In genomic region chr12:113838896-113839295, GRCh38 we compare ENCODE assay signal across 23 cellular contexts.
DNase-seq lines count a peak whose midpoint lies in the region; ATAC-seq and TF ChIP-seq lines count a peak whose summit lies in the region.
"Had no signal": no experiment of that assay in that cellular context is flagged by ENCODE, and none has a peak within 500 bp of the region (broad histone marks: within the 10 kb centered on the region; RNA-seq: fewer than 3 reads in every experiment).

No MANE protein-coding gene starts in this region.

- no peak for ATAC-seq in stimulated activated effector memory CD8-positive, alpha-beta T cell treated with anti-CD3 and anti-CD28 coated beads, Interleukin-12 subunit alpha, Interleukin-12 subunit beta, amount 100 ng/mL, for 72 hours
- no peak for ATAC-seq in gastrocnemius medialis
- ATAC-seq: HCT116, SK-N-SH treated with all-trans-retinoic acid at 6 μM for 48 hours had no signal

- H3K27ac ChIP-seq in suprapubic skin (no peak overlapping the region), gastrocnemius medialis (no peak overlapping the region)
- H3K27ac ChIP-seq: A549, GM23248, PC-9 had no signal

- no peaks in the 10 kb centered on the region for H3K9me3 Mint-ChIP-seq in activated naive CD8-positive, alpha-beta T cell (ENCODE audit: low read depth)
- H3K9me3 Mint-ChIP-seq in activated naive CD8-positive, alpha-beta T cell treated with anti-CD3 and anti-CD28 coated beads for 36 hours = no peaks in the 10 kb centered on the region
- H3K9me3 Mint-ChIP-seq in stimulated activated effector memory CD8-positive, alpha-beta T cell treated with anti-CD3 and anti-CD28 coated beads, Interleukin-12 subunit alpha, Interleukin-12 subunit beta, amount 100 ng/mL, for 72 hours = no peaks in the 10 kb centered on the region
- H3K9me3 Mint-ChIP-seq: CD4-positive, alpha-beta T cell; IgD-negative memory B cell had no signal

- peaks cover 11% of the 10 kb centered on the region for H3K36me3 Mint-ChIP-seq in activated naive CD8-positive, alpha-beta T cell
- peaks cover 9% of the 10 kb centered on the region for H3K36me3 Mint-ChIP-seq in activated naive CD8-positive, alpha-beta T cell treated with anti-CD3 and anti-CD28 coated beads for 36 hours
- peaks cover 22% of the 10 kb centered on the region for H3K36me3 Mint-ChIP-seq in stimulated activated effector memory CD8-positive, alpha-beta T cell treated with anti-CD3 and anti-CD28 coated beads, Interleukin-12 subunit alpha, Interleukin-12 subunit beta, amount 100 ng/mL, for 72 hours

- H3K4me1 Mint-ChIP-seq in activated naive CD8-positive, alpha-beta T cell (ENCODE audit: low read depth) = peaks cover 16% of the 10 kb centered on the region
- H3K4me1 Mint-ChIP-seq in activated naive CD8-positive, alpha-beta T cell treated with anti-CD3 and anti-CD28 coated beads for 36 hours = peaks cover 9% of the 10 kb centered on the region
- H3K4me1 Mint-ChIP-seq in stimulated activated effector memory CD8-positive, alpha-beta T cell treated with anti-CD3 and anti-CD28 coated beads, Interleukin-12 subunit alpha, Interleukin-12 subunit beta, amount 100 ng/mL, for 72 hours = peaks cover 4% of the 10 kb centered on the region

- 92% methylated on average over 6 of the region's 7 CpGs for WGBS in suprapubic skin

- TF ChIP-seq CTCF in suprapubic skin (IDR thresholded peaks at IDR 0.05) (no peak), gastrocnemius medialis (IDR thresholded peaks at IDR 0.05 in 4 of 5, conservative IDR thresholded peaks at IDR 0.05 in 1 of 5) (no peak)

- intact Hi-C loops in gastrocnemius medialis (cut with DNase I; ENCODE audit: low total_unique reads) = no loop called here

- H3K4me3 Mint-ChIP-seq in activated naive CD8-positive, alpha-beta T cell = no peak overlapping the region
- H3K4me3 Mint-ChIP-seq in activated naive CD8-positive, alpha-beta T cell treated with anti-CD3 and anti-CD28 coated beads for 36 hours = no peak overlapping the region
- H3K4me3 Mint-ChIP-seq in stimulated activated effector memory CD8-positive, alpha-beta T cell treated with anti-CD3 and anti-CD28 coated beads, Interleukin-12 subunit alpha, Interleukin-12 subunit beta, amount 100 ng/mL, for 72 hours = no peak overlapping the region
- H3K4me3 Mint-ChIP-seq: CD4-positive, alpha-beta T cell; IgD-negative memory B cell had no signal

- H3K27ac Mint-ChIP-seq in activated naive CD8-positive, alpha-beta T cell = peak overlapping the region; percentile 28
- no peak overlapping the region for H3K27ac Mint-ChIP-seq in activated naive CD8-positive, alpha-beta T cell treated with anti-CD3 and anti-CD28 coated beads for 36 hours
- H3K27ac Mint-ChIP-seq in stimulated activated effector memory CD8-positive, alpha-beta T cell treated with anti-CD3 and anti-CD28 coated beads, Interleukin-12 subunit alpha, Interleukin-12 subunit beta, amount 100 ng/mL, for 72 hours = peak overlapping the region; percentile 56
- H3K27ac Mint-ChIP-seq: CD4-positive, alpha-beta T cell; IgD-negative memory B cell had no signal

- H3K4me1 ChIP-seq in suprapubic skin (no peaks in the 10 kb centered on the region), gastrocnemius medialis (no peaks in the 10 kb centered on the region)
- H3K4me1 ChIP-seq: A549 had no signal

- H3K36me3 ChIP-seq in suprapubic skin (peaks cover 24% of the 10 kb centered on the region), gastrocnemius medialis (no peaks in the 10 kb centered on the region)

- TF ChIP-seq POLR2A in suprapubic skin (IDR thresholded peaks at IDR 0.05) (no peak), gastrocnemius medialis (IDR thresholded peaks at IDR 0.05) (no peak)

- in situ Hi-C loops in gastrocnemius medialis (cut with MboI; ENCODE audit: low sequenced_read_pairs in 4 of 4) = no loop called here

- no peaks in the 10 kb centered on the region for H3K9me3 ChIP-seq in suprapubic skin
- no peaks in the 10 kb centered on the region for H3K9me3 ChIP-seq in gastrocnemius medialis
- H3K9me3 ChIP-seq: A549, BE2C had no signal

- TF ChIP-seq EP300 in suprapubic skin (IDR thresholded peaks at IDR 0.05) = no peak

- no peaks in the 10 kb centered on the region for H3K27me3 ChIP-seq in suprapubic skin
- no peaks in the 10 kb centered on the region for H3K27me3 ChIP-seq in gastrocnemius medialis
- H3K27me3 ChIP-seq: BE2C had no signal

- H3K4me3 ChIP-seq in Jurkat, Clone E6-1 (ENCODE audit: low read length) = no peak overlapping the region
- H3K4me3 ChIP-seq in suprapubic skin (no peak overlapping the region), gastrocnemius medialis (no peak overlapping the region)
- H3K4me3 ChIP-seq: A549, GM23248, PC-9 had no signal

- no peaks in the 10 kb centered on the region for H3K27me3 Mint-ChIP-seq in activated naive CD8-positive, alpha-beta T cell
- no peaks in the 10 kb centered on the region for H3K27me3 Mint-ChIP-seq in activated naive CD8-positive, alpha-beta T cell treated with anti-CD3 and anti-CD28 coated beads for 36 hours
- H3K27me3 Mint-ChIP-seq: CD4-positive, alpha-beta T cell; IgD-negative memory B cell had no signal

- no peak for DNase-seq in activated naive CD8-positive, alpha-beta T cell treated with anti-CD3 and anti-CD28 coated beads for 36 hours
- peak; percentile 35 for DNase-seq in Jurkat, Clone E6-1 (ENCODE audit: low read depth, low spot score)
- peak; percentile 83 for DNase-seq in cerebellum (ENCODE audit: low spot score)
- DNase-seq in stimulated activated effector memory CD8-positive, alpha-beta T cell treated with anti-CD3 and anti-CD28 coated beads, Interleukin-12 subunit alpha, Interleukin-12 subunit beta, amount 100 ng/mL, for 72 hours (ENCODE audit: low spot score in 2 of 2) = no peak
- no peak for DNase-seq in suprapubic skin (ENCODE audit: low spot score in 2 of 2)
- DNase-seq in GM19240 (ENCODE audit: insufficient read length, low spot score) = no peak
- no peak for DNase-seq in gastrocnemius medialis
- DNase-seq: BE2C; CD4-positive, alpha-beta T cell; COR-L47; DMS79; GM23248; Karpas-422; NCI-H1436; NCI-H187 treated with DMSO at 0.1 percent for 48 hours; NCI-H69; PC-9; SIG-M5 had no signal

Comparison
In these comparisons a context has a peak if more than half of its experiments do, and no peak if none do; other contexts are left out.
1. DNase-seq: peak in Jurkat, Clone E6-1 (single experiment) and cerebellum (single experiment); none in activated naive CD8-positive, alpha-beta T cell treated with anti-CD3 and anti-CD28 coated beads for 36 hours (single experiment), stimulated activated effector memory CD8-positive, alpha-beta T cell treated with anti-CD3 and anti-CD28 coated beads, Interleukin-12 subunit alpha, Interleukin-12 subunit beta, amount 100 ng/mL, for 72 hours (0 of 2), suprapubic skin (0 of 2), GM19240 (single experiment) and gastrocnemius medialis (0 of 2).